In genomic region chr9:134381262-134381661, GRCh38 we compare ENCODE assay signal across 3 cellular contexts.
TF ChIP-seq lines count a peak whose summit lies in the region.

No MANE protein-coding gene starts in this region.

TF ChIP-seq in A549, 52 proteins besides CTCF, POLR2A, EP300 and RAD21:
- TF ChIP-seq KDM1A (IDR thresholded peaks at IDR 0.05; ENCODE audit: low read depth), result no peak
- peak; percentile 86 for TF ChIP-seq ZFP36 (IDR thresholded peaks at IDR 0.05; ENCODE audit: borderline replicate concordance, partially characterized antibody)

TF ChIP-seq in HEK293, 187 proteins besides CTCF, POLR2A, EP300 and RAD21:
- TF ChIP-seq ZNF311 (tag by site-specific recombination; IDR thresholded peaks at IDR 0.05; ENCODE audit: borderline replicate concordance) (no peak), KLF8 (tag by site-specific recombination; IDR thresholded peaks at IDR 0.05) (peak; percentile 14; the same call in 1 of the 2 replicates)
TF ChIP-seq in HEK293: peak in this region for 1.

TF ChIP-seq in H1, 55 proteins besides CTCF, POLR2A, EP300 and RAD21:
- TF ChIP-seq TCF12 (IDR thresholded peaks at IDR 0.05; ENCODE audit: low read depth, low read length) (no peak), NANOG (IDR thresholded peaks at IDR 0.05; ENCODE audit: insufficient read depth, low read depth, low read length, poor library complexity, severe bottlenecking) (no peak), PHF8 (conservative IDR thresholded peaks at IDR 0.05; ENCODE audit: low read depth, low read length) (no peak), CEBPB (IDR thresholded peaks at IDR 0.05; ENCODE audit: low read depth, low read length) (no peak), TEAD4 (IDR thresholded peaks at IDR 0.05; ENCODE audit: low read depth, low read length) (no peak), BRCA1 (IDR thresholded peaks at IDR 0.05; ENCODE audit: low read depth, low read length) (no peak), TAF1 (IDR thresholded peaks at IDR 0.05; ENCODE audit: low read depth, low read length) (no peak), CREB1 (IDR thresholded peaks at IDR 0.05) (no peak), HDAC6 (IDR thresholded peaks at IDR 0.05; ENCODE audit: low read depth, low read length) (no peak), SAP30 (IDR thresholded peaks at IDR 0.05; ENCODE audit: insufficient read depth, insufficient replicate concordance, low read length) (no peak), POU5F1 (IDR thresholded peaks at IDR 0.05; ENCODE audit: low read depth, low read length) (no peak), SRF (IDR thresholded peaks at IDR 0.05; ENCODE audit: low read depth, low read length) (no peak), KDM5A (IDR thresholded peaks at IDR 0.05; ENCODE audit: low read length) (no peak), GTF2F1 (IDR thresholded peaks at IDR 0.05; ENCODE audit: borderline replicate concordance, low read depth, low read length) (no peak), CHD1 (IDR thresholded peaks at IDR 0.05; ENCODE audit: low read depth, low read length) (no peak), ATF2 (IDR thresholded peaks at IDR 0.05; ENCODE audit: low read length) (no peak), MAX (IDR thresholded peaks at IDR 0.05) (no peak), EZH2 (IDR thresholded peaks at IDR 0.05; ENCODE audit: low read depth, low read length, severe bottlenecking) (no peak)
